In the genomic region with DNA sequence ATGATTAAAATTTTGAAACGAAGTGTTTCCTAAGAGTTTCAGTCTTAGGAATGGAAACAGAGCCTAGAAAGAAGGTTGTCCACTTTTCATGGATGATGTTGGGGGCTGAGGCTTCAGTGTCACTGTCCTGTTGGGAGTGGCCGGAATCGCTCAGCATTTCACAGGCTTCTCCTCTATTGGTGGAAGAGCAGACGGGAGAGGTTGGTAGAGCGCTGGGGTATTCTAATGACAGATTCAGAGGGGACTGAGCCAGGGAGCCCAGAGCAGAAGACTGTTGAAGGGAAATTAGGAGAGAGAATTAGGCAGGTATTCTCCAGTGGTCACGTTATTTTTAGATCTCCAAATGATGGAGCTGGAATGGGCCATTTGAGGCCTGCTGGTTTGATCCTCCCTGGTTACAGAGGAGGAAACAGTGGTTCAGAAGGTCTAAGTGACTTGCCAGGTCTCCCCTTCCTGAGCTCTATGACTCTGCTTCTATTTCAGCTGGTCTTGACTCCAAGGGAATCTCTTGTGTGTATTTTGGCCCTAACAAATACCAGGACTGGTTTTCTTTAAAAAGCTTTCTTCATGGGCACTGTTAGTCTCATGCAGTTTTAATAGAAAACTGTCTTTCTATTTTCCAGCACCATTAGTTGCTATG, we compare ENCODE assay signal across 17 cellular contexts. TPM values are rescaled to one million over a fixed set of nuclear protein-coding genes. Genes with fewer than 3 reads are reported as not detected.
DNase-seq lines count a peak whose midpoint lies in the region; ATAC-seq and TF ChIP-seq lines count a peak whose summit lies in the region.
"Had no signal": no experiment of that assay in that cellular context is flagged by ENCODE, and none has a peak within 500 bp of the region (broad histone marks: within the 10 kb centered on the region; RNA-seq: fewer than 3 reads in every experiment).

No MANE protein-coding gene starts in this region.

- H3K4me3 ChIP-seq in CD4-positive, alpha-beta memory T cell (ENCODE audit: low read length in 2 of 2), result no peak overlapping the region
- H3K4me3 ChIP-seq in Panc1 (ENCODE audit: low read depth in 2 of 2, low read length in 2 of 2), result no peak overlapping the region
- no peak overlapping the region for H3K4me3 ChIP-seq in skeletal muscle satellite cell (ENCODE audit: low read length)
- H3K4me3 ChIP-seq: testis had no signal

- H3K27ac Mint-ChIP-seq in CD4-positive, alpha-beta memory T cell, result peak overlapping the region; percentile 28 to 95 (median 90)
- H3K27ac Mint-ChIP-seq in dendritic cell treated with granulocyte-macrophage colony-stimulating factor and Interleukin-4, amounts not matched to agents 40 ng/mL and 50 ng/mL, for 4 days, result peak overlapping the region; percentile 52
- no peak overlapping the region for H3K27ac Mint-ChIP-seq in glutamatergic neuron (ENCODE audit: unreplicated experiment)
- H3K27ac Mint-ChIP-seq: immature natural killer cell had no signal

- no peak overlapping the region for H3K27ac ChIP-seq in CD4-positive, alpha-beta memory T cell (ENCODE audit: low read depth, low read length)
- H3K27ac ChIP-seq in Panc1 (ENCODE audit: low read length), result peak overlapping the region; percentile 74
- H3K27ac ChIP-seq: testis had no signal

- peaks cover under 1 to 6% of the 10 kb centered on the region in 2 donors for H3K36me3 Mint-ChIP-seq in CD4-positive, alpha-beta memory T cell
- H3K36me3 Mint-ChIP-seq in dendritic cell treated with granulocyte-macrophage colony-stimulating factor and Interleukin-4, amounts not matched to agents 40 ng/mL and 50 ng/mL, for 4 days (ENCODE audit: low read depth), result peaks cover 3% of the 10 kb centered on the region
- H3K36me3 Mint-ChIP-seq in glutamatergic neuron (ENCODE audit: unreplicated experiment), result peaks cover 11% of the 10 kb centered on the region
- H3K36me3 Mint-ChIP-seq: immature natural killer cell had no signal

- peaks cover 51% of the 10 kb centered on the region for H3K4me1 ChIP-seq in CD4-positive, alpha-beta memory T cell (ENCODE audit: insufficient read depth, low read length)
- H3K4me1 ChIP-seq in Panc1 (ENCODE audit: control insufficient read depth, insufficient read depth, low read length) (peaks cover 25% of the 10 kb centered on the region), skeletal muscle satellite cell (ENCODE audit: control insufficient read depth, insufficient read depth, low read length) (peaks cover 53% of the 10 kb centered on the region)

- no TSS peak for BruUV-seq in Panc1 (replicated peaks; lab: Mats Ljungman, UMichigan)

- TF ChIP-seq CTCF in Panc1 (IDR thresholded peaks at IDR 0.05), result no peak
- no peak for TF ChIP-seq CTCF in glutamatergic neuron (IDR thresholded peaks at IDR 0.05; ENCODE audit: partially characterized antibody, unreplicated experiment)

- H3K4me3 Mint-ChIP-seq in CD4-positive, alpha-beta memory T cell, result peak overlapping the region in 7 of 8 donors; percentile 47 to 85 (median 73)
- H3K4me3 Mint-ChIP-seq in dendritic cell treated with granulocyte-macrophage colony-stimulating factor and Interleukin-4, amounts not matched to agents 40 ng/mL and 50 ng/mL, for 4 days, result no peak overlapping the region
- no peak overlapping the region for H3K4me3 Mint-ChIP-seq in glutamatergic neuron (ENCODE audit: unreplicated experiment)
- H3K4me3 Mint-ChIP-seq: activated CD4-positive, alpha-beta T cell treated with anti-CD3 and anti-CD28 coated beads for 36 hours; immature natural killer cell had no signal

- POLR2A ChIA-PET in CD4-positive, alpha-beta memory T cell (lab: Charles Lee; ENCODE audit: partially characterized antibody), result interaction anchor here (0.7 to 1.7 kb wide), 5 partner anchors 81 to 317 kb away, joined by 3 to 6 read pairs (median 3); no protein-coding TSS in a partner anchor
- POLR2A ChIA-PET in Panc1 (lab: Charles Lee), result no interaction called here

- in situ Hi-C loops in Panc1 (cut with HindIII; ENCODE audit: low pct_unique_long_range_greater_than_20kb, low sequenced_read_pairs), result loop anchor here (25.0 kb wide), 1 partner anchor 130 kb away; no protein-coding TSS in a partner anchor

- H3K27me3 Mint-ChIP-seq in CD4-positive, alpha-beta memory T cell, result no peaks in the 10 kb centered on the region
- H3K27me3 Mint-ChIP-seq in dendritic cell treated with granulocyte-macrophage colony-stimulating factor and Interleukin-4, amounts not matched to agents 40 ng/mL and 50 ng/mL, for 4 days, result peaks cover 13% of the 10 kb centered on the region
- H3K27me3 Mint-ChIP-seq in glutamatergic neuron (ENCODE audit: unreplicated experiment), result peaks cover 3% of the 10 kb centered on the region

- H3K9me3 ChIP-seq in CD4-positive, alpha-beta memory T cell (ENCODE audit: control insufficient read depth in 1 of 2, low read length in 2 of 2), result no peaks in the 10 kb centered on the region
- H3K9me3 ChIP-seq in Panc1 (ENCODE audit: control insufficient read depth, insufficient read depth, low read depth, low read length), result peaks cover 5% of the 10 kb centered on the region; the same call in 1 of the 2 replicates
- H3K9me3 ChIP-seq in skeletal muscle satellite cell (replicated peaks; ENCODE audit: low read length), result no peaks in the 10 kb centered on the region
- H3K9me3 ChIP-seq: testis had no signal

- intact Hi-C loops in CD4-positive, alpha-beta memory T cell (cut with micrococcal nuclease), result no loop called here
- intact Hi-C loops in Panc1 (cut with micrococcal nuclease; ENCODE audit: unreplicated experiment), result no loop called here
- intact Hi-C loops in dendritic cell treated with granulocyte-macrophage colony-stimulating factor and Interleukin-4, amounts not matched to agents 40 ng/mL and 50 ng/mL, for 4 days (cut with micrococcal nuclease), result loop anchor here (5.0 kb wide), 1 partner anchor 165 kb away; no protein-coding TSS in a partner anchor

- peak overlapping the region; percentile 89 for H3K4me2 ChIP-seq in skeletal muscle satellite cell (ENCODE audit: low read length)

- no peaks in the 10 kb centered on the region for H3K36me3 ChIP-seq in CD4-positive, alpha-beta memory T cell (ENCODE audit: insufficient read depth, low read length)
- H3K36me3 ChIP-seq in Panc1 (ENCODE audit: control insufficient read depth, insufficient read depth, low read length) (no peaks in the 10 kb centered on the region), skeletal muscle satellite cell (ENCODE audit: insufficient read depth, low read length) (no peaks in the 10 kb centered on the region)

- CTCF ChIA-PET in CD4-positive, alpha-beta memory T cell (lab: Charles Lee; ENCODE audit: partially characterized antibody), result interaction anchor here (1.0 to 1.6 kb wide), 4 partner anchors 10 to 175 kb away, joined by 3 to 6 read pairs (median 5); no protein-coding TSS in a partner anchor
- CTCF ChIA-PET in Panc1 (lab: Charles Lee), result no interaction called here

- DNase-seq in CD4-positive, alpha-beta memory T cell, result no peak
- DNase-seq in Panc1 (ENCODE audit: low read depth, low spot score), result no peak
- no peak for DNase-seq in glutamatergic neuron
- DNase-seq in activated CD8-positive, alpha-beta memory T cell treated with anti-CD3 and anti-CD28 coated beads, Interleukin-2, amount 50 U/mL, for 4 hours, result no peak
- DNase-seq in OCI-M1 (lab: John Stamatoyannopoulos, UW), result no peak
- DNase-seq: activated CD4-positive, alpha-beta T cell treated with anti-CD3 and anti-CD28 coated beads for 36 hours; activated T-cell treated with anti-CD3 and anti-CD28 coated beads, Interleukin-2, amount 50 U/mL, for 72 hours; foreskin melanocyte; immature natural killer cell; NCI-H2081 treated with DMSO at 0.1 percent for 48 hours; NCI-H69; nucleus accumbens; RPMI8226; testis had no signal

- peaks cover 2 to 20% (median 12%) of the 10 kb centered on the region in 8 donors for H3K9me3 Mint-ChIP-seq in CD4-positive, alpha-beta memory T cell
- peaks cover 14% of the 10 kb centered on the region for H3K9me3 Mint-ChIP-seq in dendritic cell treated with granulocyte-macrophage colony-stimulating factor and Interleukin-4, amounts not matched to agents 40 ng/mL and 50 ng/mL, for 4 days
- no peaks in the 10 kb centered on the region for H3K9me3 Mint-ChIP-seq in glutamatergic neuron (ENCODE audit: unreplicated experiment)

- H3K9ac ChIP-seq in skeletal muscle satellite cell (ENCODE audit: low read depth, low read length), result peak overlapping the region; percentile 57

- ATAC-seq in Panc1 (no peak), GM18520 (IDR thresholded peaks at IDR 0.05; ENCODE audit: unreplicated experiment) (no peak)
- ATAC-seq: activated CD4-positive, alpha-beta T cell treated with anti-CD3 and anti-CD28 coated beads for 36 hours; activated T-cell treated with anti-CD3 and anti-CD28 coated beads, Interleukin-2, amount 50 U/mL, for 72 hours had no signal

- peaks cover 39 to 58% (median 48%) of the 10 kb centered on the region in 4 donors for H3K4me1 Mint-ChIP-seq in CD4-positive, alpha-beta memory T cell
- peaks cover 73% of the 10 kb centered on the region for H3K4me1 Mint-ChIP-seq in dendritic cell treated with granulocyte-macrophage colony-stimulating factor and Interleukin-4, amounts not matched to agents 40 ng/mL and 50 ng/mL, for 4 days (ENCODE audit: low read depth)
- peaks cover 24% of the 10 kb centered on the region for H3K4me1 Mint-ChIP-seq in glutamatergic neuron (ENCODE audit: low read depth, unreplicated experiment)
- H3K4me1 Mint-ChIP-seq: immature natural killer cell had no signal

- no peaks in the 10 kb centered on the region for H3K27me3 ChIP-seq in CD4-positive, alpha-beta memory T cell (ENCODE audit: insufficient read depth, low read length)
- no peaks in the 10 kb centered on the region for H3K27me3 ChIP-seq in Panc1 (ENCODE audit: control insufficient read depth, insufficient read depth, low read length)
- no peaks in the 10 kb centered on the region for H3K27me3 ChIP-seq in skeletal muscle satellite cell (ENCODE audit: control insufficient read depth, insufficient read depth, low read length)
- H3K27me3 ChIP-seq: testis had no signal

RNA-seq across cellular contexts. Expression of gene EEPD1, which starts 35.7 kb away (rescaled TPM):
- 1 to 10 TPM; 6.3 to 8.0 TPM for total RNA-seq in CD4-positive, alpha-beta memory T cell
- polyA plus RNA-seq in CD4-positive, alpha-beta memory T cell, result 10 to 100 TPM; 42.5 to 63.0 TPM
- 48.0 TPM for total RNA-seq in Panc1 (2021; ENCODE audit: unreplicated experiment)
- polyA plus RNA-seq in Panc1 (2012; ENCODE audit: insufficient read length), result 87.5 TPM
- 1.3 and 1.5 TPM in 2 replicates for total RNA-seq in skeletal muscle satellite cell (2012; rRNA removed)
- 63.9 TPM for total RNA-seq in glutamatergic neuron (ENCODE audit: unreplicated experiment)

Comparison
In these comparisons a context has a peak if more than half of its experiments do, and no peak if none do; other contexts are left out.
1. H3K4me3 Mint-ChIP-seq: peak in CD4-positive, alpha-beta memory T cell (7 of 8); none in dendritic cell treated with granulocyte-macrophage colony-stimulating factor and Interleukin-4, amounts not matched to agents 40 ng/mL and 50 ng/mL, for 4 days (single experiment) and glutamatergic neuron (single experiment).